In the genomic region with DNA sequence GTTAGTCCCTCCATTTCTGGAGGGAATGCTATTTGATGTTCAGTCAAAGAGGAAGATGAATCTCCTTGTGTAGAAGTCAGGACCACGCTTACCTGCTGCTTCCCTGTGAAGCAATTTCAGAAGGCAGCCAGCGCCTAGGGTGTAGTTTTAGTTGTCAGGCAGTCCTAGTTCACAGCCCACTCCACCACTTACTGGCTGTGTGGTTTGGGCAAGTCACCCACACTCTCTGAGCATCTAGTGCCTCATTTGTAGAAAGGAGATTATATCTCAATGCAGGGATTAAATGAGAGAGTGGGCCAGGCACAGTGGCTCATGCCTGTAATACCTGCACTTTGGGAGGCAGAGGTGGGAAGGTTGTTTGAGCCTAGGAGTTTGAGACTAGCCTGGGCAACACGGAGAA, we compare ENCODE assay signal across 1 cellular context.
TF ChIP-seq lines count a peak whose summit lies in the region.

No MANE protein-coding gene starts in this region.

TF ChIP-seq in HEK293, 187 proteins besides CTCF, POLR2A, EP300 and RAD21:
- TF ChIP-seq ZNF664 (tag by site-specific recombination; IDR thresholded peaks at IDR 0.05), result peak; percentile 28; the same call in 1 of the 2 replicates
- peak; percentile 71 for TF ChIP-seq EGR2 (tag by site-specific recombination; IDR thresholded peaks at IDR 0.05; ENCODE audit: low read depth)
TF ChIP-seq in HEK293: peak in this region for 2; not testable (repeated sequence) for 185.
